In the genomic region with DNA sequence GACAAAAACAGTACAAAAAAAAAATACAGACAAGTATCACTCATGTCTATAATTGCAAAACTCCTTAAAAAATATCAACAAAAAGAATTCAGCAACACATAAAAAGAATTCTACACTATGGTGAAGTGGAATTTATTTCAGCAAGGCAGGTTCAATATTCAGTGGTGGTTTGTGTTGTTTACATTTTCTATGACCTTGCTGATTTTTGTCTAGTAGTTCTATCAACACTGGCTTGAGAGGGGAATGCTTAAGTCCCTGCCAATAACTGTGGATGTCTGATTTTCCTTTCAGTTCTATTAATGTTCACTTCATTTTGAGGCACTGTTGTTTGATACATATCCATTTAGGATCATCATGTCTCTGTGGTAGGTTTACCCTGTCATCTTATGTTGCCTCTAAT, we compare ENCODE assay signal across 25 cellular contexts. TPM values are rescaled to one million over a fixed set of nuclear protein-coding genes. Genes with fewer than 3 reads are reported as not detected.
"Had no signal": no experiment of that assay in that cellular context is flagged by ENCODE, and none has a peak within 500 bp of the region (broad histone marks: within the 10 kb centered on the region; RNA-seq: fewer than 3 reads in every experiment).

No MANE protein-coding gene starts in this region.

- ATAC-seq: foreskin keratinocyte; gastroesophageal sphincter; heart left ventricle; left cardiac atrium; left lung; left ventricle myocardium superior; lower lobe of right lung; naive thymus-derived CD4-positive, alpha-beta T cell had no signal

- DNase-seq: dermis blood vessel endothelial cell; dorsolateral prefrontal cortex; effector CD4-positive, alpha-beta T cell; effector memory CD4-positive, alpha-beta T cell; foreskin keratinocyte; heart left ventricle; hypothalamus; immature natural killer cell; left cardiac atrium; left lung; left ventricle myocardium superior; lower lobe of right lung; mesendoderm; midbrain; naive thymus-derived CD4-positive, alpha-beta T cell had no signal

- H3K27me3 ChIP-seq: dorsolateral prefrontal cortex, esophagus muscularis mucosa, foreskin keratinocyte, gastroesophageal sphincter, heart left ventricle, hepatocyte, left lung had no signal

- H3K36me3 ChIP-seq: esophagus muscularis mucosa, gastroesophageal sphincter, heart left ventricle, left lung, lower lobe of right lung had no signal

- H3K4me2 ChIP-seq: hepatocyte had no signal

- H3K79me2 ChIP-seq: hepatocyte had no signal

- H3K27ac ChIP-seq: coronary artery, dorsolateral prefrontal cortex, esophagus muscularis mucosa, foreskin keratinocyte, gastroesophageal sphincter, heart left ventricle, hepatocyte, left lung, lower lobe of right lung had no signal

- H3K4me3 ChIP-seq: coronary artery, dorsolateral prefrontal cortex, esophagus muscularis mucosa, gastroesophageal sphincter, heart left ventricle, hepatocyte, left lung, lower lobe of right lung had no signal

- FAIRE-seq: colon, endothelial cell of umbilical vein, frontal cortex, islet of Langerhans, keratinocyte had no signal

- H3K9me3 ChIP-seq: esophagus muscularis mucosa, gastroesophageal sphincter, heart left ventricle, left lung, lower lobe of right lung had no signal

- H2AFZ ChIP-seq: hepatocyte had no signal

- H3K4me1 ChIP-seq: foreskin keratinocyte, gastroesophageal sphincter, left lung, lower lobe of right lung had no signal

RNA-seq across cellular contexts. Expression of a gene that starts 58.5 kb away (rescaled TPM):
- total RNA-seq: mononuclear cell; naive thymus-derived CD4-positive, alpha-beta T cell had no signal
- polyA plus RNA-seq: immature natural killer cell; naive thymus-derived CD4-positive, alpha-beta T cell had no signal
